ENCODE assay signal across 12 cellular contexts in the genomic region with DNA sequence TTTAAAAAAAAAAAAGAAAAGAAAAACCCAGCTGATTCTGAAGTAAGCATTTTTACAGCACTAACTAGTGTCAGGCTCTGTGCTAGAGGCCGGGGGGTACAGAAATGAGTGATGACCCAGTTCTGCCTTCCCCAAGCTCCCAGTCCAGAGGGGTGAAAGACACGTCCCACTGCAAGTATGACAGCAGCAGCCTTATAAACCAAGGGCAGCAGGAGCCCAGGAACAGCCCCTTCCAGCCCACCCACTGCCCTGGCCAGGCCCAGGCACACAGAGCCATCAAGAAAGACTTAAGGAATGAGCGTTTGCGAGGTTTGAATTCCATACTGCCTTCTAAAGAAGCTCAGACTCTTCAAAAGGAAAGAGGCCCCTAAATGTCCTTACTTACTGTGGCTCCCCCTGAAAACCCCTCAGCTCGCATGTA. TPM values are rescaled to one million over a fixed set of nuclear protein-coding genes. Genes with fewer than 3 reads are reported as not detected.
DNase-seq lines count a peak whose midpoint lies in the region; ATAC-seq and TF ChIP-seq lines count a peak whose summit lies in the region.
"Had no signal": no experiment of that assay in that cellular context is flagged by ENCODE, and none has a peak within 500 bp of the region (broad histone marks: within the 10 kb centered on the region; RNA-seq: fewer than 3 reads in every experiment).

No MANE protein-coding gene starts in this region.

- no peaks in the 10 kb centered on the region for H3K27me3 Mint-ChIP-seq in CD8-positive, alpha-beta T cell (ENCODE audit: low read depth)

- H3K9me3 Mint-ChIP-seq in CD8-positive, alpha-beta T cell: no peaks in the 10 kb centered on the region

- H3K4me1 ChIP-seq in CD8-positive, alpha-beta T cell (ENCODE audit: insufficient read depth, low read length): peaks cover 40% of the 10 kb centered on the region
- no peaks in the 10 kb centered on the region for H3K4me1 ChIP-seq in NT2/D1 (ENCODE audit: insufficient read depth, insufficient read length)
- peaks cover 3 to 70% (median 22%) of the 10 kb centered on the region in 3 donors for H3K4me1 ChIP-seq in esophagus squamous epithelium
- peaks cover 13% of the 10 kb centered on the region for H3K4me1 ChIP-seq in ovary (ENCODE audit: insufficient read depth)
- H3K4me1 ChIP-seq in SJCRH30: no peaks in the 10 kb centered on the region

- H3K4me3 Mint-ChIP-seq in CD8-positive, alpha-beta T cell: no peak overlapping the region

- no peak for TF ChIP-seq EP300 in ovary (IDR thresholded peaks at IDR 0.05)

- TF ChIP-seq POLR2A in esophagus squamous epithelium (IDR thresholded peaks at IDR 0.05) (no peak), ovary (IDR thresholded peaks at IDR 0.05) (no peak)

- POLR2A ChIA-PET in CD8-positive, alpha-beta T cell (lab: Charles Lee): interaction anchor here (0.7 to 4.1 kb wide), 4 partner anchors 9 to 145 kb away, joined by 3 to 20 read pairs (median 5); no protein-coding TSS in a partner anchor

- no peak for TF ChIP-seq CTCF in CD8-positive, alpha-beta T cell (IDR thresholded peaks at IDR 0.05)
- TF ChIP-seq CTCF in esophagus squamous epithelium (IDR thresholded peaks at IDR 0.05) (no peak), ovary (IDR thresholded peaks at IDR 0.05) (no peak), GM10266 (IDR thresholded peaks at IDR 0.05; ENCODE audit: control insufficient read depth, insufficient read depth, low read depth, missing control alignments) (no peak)

- ATAC-seq in CD8-positive, alpha-beta T cell: peak; percentile 30
- ATAC-seq in GM21529 (IDR thresholded peaks at IDR 0.05; ENCODE audit: unreplicated experiment) (no peak), GM18867 (IDR thresholded peaks at IDR 0.05; ENCODE audit: unreplicated experiment) (no peak)

- H3K4me1 Mint-ChIP-seq in CD8-positive, alpha-beta T cell (ENCODE audit: low read depth): peaks cover 79% of the 10 kb centered on the region

- H3K9me3 ChIP-seq in CD8-positive, alpha-beta T cell (ENCODE audit: low read length): no peaks in the 10 kb centered on the region
- H3K9me3 ChIP-seq in NT2/D1 (ENCODE audit: insufficient read depth, low read length) (no peaks in the 10 kb centered on the region), esophagus squamous epithelium (no peaks in the 10 kb centered on the region), ovary (no peaks in the 10 kb centered on the region), SJCRH30 (replicated peaks) (no peaks in the 10 kb centered on the region)
- H3K9me3 ChIP-seq: MG63 had no signal

- peak overlapping the region; percentile 79 for H3K27ac Mint-ChIP-seq in CD8-positive, alpha-beta T cell

- no peak overlapping the region for H3K4me3 ChIP-seq in CD8-positive, alpha-beta T cell (ENCODE audit: low read depth, low read length)
- H3K4me3 ChIP-seq in NT2/D1 (ENCODE audit: insufficient read length, low read depth): no peak overlapping the region
- H3K4me3 ChIP-seq in esophagus squamous epithelium: no peak overlapping the region
- no peak overlapping the region for H3K4me3 ChIP-seq in ovary
- no peak overlapping the region for H3K4me3 ChIP-seq in SJCRH30
- H3K4me3 ChIP-seq: MG63, PC-9 had no signal

- H3K9ac ChIP-seq in NT2/D1 (ENCODE audit: insufficient read length, low read depth): no peak overlapping the region

- no peaks in the 10 kb centered on the region for H3K27me3 ChIP-seq in CD8-positive, alpha-beta T cell (ENCODE audit: insufficient read depth, low read length)
- H3K27me3 ChIP-seq in NT2/D1 (ENCODE audit: insufficient read depth, insufficient read length) (no peaks in the 10 kb centered on the region), esophagus squamous epithelium (no peaks in the 10 kb centered on the region), ovary (no peaks in the 10 kb centered on the region), SJCRH30 (no peaks in the 10 kb centered on the region)
- H3K27me3 ChIP-seq: MG63 had no signal

- CTCF ChIA-PET in CD8-positive, alpha-beta T cell (lab: Charles Lee): interaction anchor here (0.6 to 2.5 kb wide), 11 partner anchors 9 to 180 kb away, joined by 3 to 10 read pairs (median 4); no protein-coding TSS in a partner anchor

- 56 to 82% methylated on average over 3 to 5 of the region's 5 CpGs for WGBS in esophagus squamous epithelium, 2 donors
- 40 to 50% (median 42%) methylated on average over 5 of the region's 5 CpGs for WGBS in ovary, 3 donors

- H3K27ac ChIP-seq in CD8-positive, alpha-beta T cell (ENCODE audit: low read depth, low read length): no peak overlapping the region
- peak overlapping the region; percentile 47 to 84 (median 72) for H3K27ac ChIP-seq in esophagus squamous epithelium
- peak overlapping the region; percentile 84 to 91 for H3K27ac ChIP-seq in ovary
- H3K27ac ChIP-seq in SJCRH30: no peak overlapping the region
- H3K27ac ChIP-seq: PC-9 had no signal

- H3K36me3 ChIP-seq in CD8-positive, alpha-beta T cell (ENCODE audit: insufficient read depth, low read length): no peaks in the 10 kb centered on the region
- H3K36me3 ChIP-seq in NT2/D1 (ENCODE audit: insufficient read depth, insufficient read length, low read length): no peaks in the 10 kb centered on the region
- H3K36me3 ChIP-seq in esophagus squamous epithelium: peaks cover 0 to 11% (median 0%) of the 10 kb centered on the region in 3 donors
- H3K36me3 ChIP-seq in ovary: no peaks in the 10 kb centered on the region
- H3K36me3 ChIP-seq in SJCRH30: no peaks in the 10 kb centered on the region
- H3K36me3 ChIP-seq: MG63 had no signal

- peak in 1 of 7 experiments; percentile 42 for DNase-seq in CD8-positive, alpha-beta T cell
- peak; percentile 63 for DNase-seq in NT2/D1 (ENCODE audit: low read depth, low spot score)
- no peak for DNase-seq in esophagus squamous epithelium (lab: John Stamatoyannopoulos, UW)
- DNase-seq in ovary: peak in 1 of 5 donors; percentile 24
- no peak for DNase-seq in SJCRH30
- no peak for DNase-seq in GM10266 (ENCODE audit: extremely low spot score)
- DNase-seq: activated CD4-positive, alpha-beta T cell treated with anti-CD3 and anti-CD28 coated beads, Interleukin-2, amount 50 U/mL, for 4 hours; DMS79; MG63; PC-9 had no signal

- intact Hi-C loops in CD8-positive, alpha-beta T cell (cut with DNase I, micrococcal nuclease): loop anchor here in 1 of 2 experiments (1.0 kb wide), 1 partner anchor 9 kb away; no protein-coding TSS in a partner anchor
- intact Hi-C loops in esophagus squamous epithelium (cut with DNase I): no loop called here
- intact Hi-C loops in ovary (cut with DNase I): no loop called here

- peaks cover 30% of the 10 kb centered on the region for H3K36me3 Mint-ChIP-seq in CD8-positive, alpha-beta T cell

RNA-seq across cellular contexts. Expression of gene TRERF1, which starts 10.1 kb away (rescaled TPM):
- 10 to 100 TPM; 20.2 to 20.4 TPM for total RNA-seq in CD8-positive, alpha-beta T cell
- total RNA-seq in esophagus squamous epithelium: 10 to 100 TPM in 3 of 4 donors, 1 to 10 TPM in 1; 5.5 to 13.8 (median 11.5) TPM
- 10 to 100 TPM in 4 of 7 donors, 1 to 10 TPM in 3; 4.5 to 13.7 (median 11.2) TPM for total RNA-seq in ovary
- polyA plus RNA-seq in ovary: 1 to 10 TPM; 4.5 to 6.0 TPM
- 1.3 and 1.5 TPM in 2 replicates for total RNA-seq in SJCRH30 (2014; rRNA removed; shearing (Covaris generic))

Comparison
In these comparisons a context has a peak if more than half of its experiments do, and no peak if none do; other contexts are left out.
1. H3K27ac ChIP-seq: peak in esophagus squamous epithelium (4 of 4) and ovary (2 of 2); none in CD8-positive, alpha-beta T cell (single experiment) and SJCRH30 (single experiment).